In the genomic region with DNA sequence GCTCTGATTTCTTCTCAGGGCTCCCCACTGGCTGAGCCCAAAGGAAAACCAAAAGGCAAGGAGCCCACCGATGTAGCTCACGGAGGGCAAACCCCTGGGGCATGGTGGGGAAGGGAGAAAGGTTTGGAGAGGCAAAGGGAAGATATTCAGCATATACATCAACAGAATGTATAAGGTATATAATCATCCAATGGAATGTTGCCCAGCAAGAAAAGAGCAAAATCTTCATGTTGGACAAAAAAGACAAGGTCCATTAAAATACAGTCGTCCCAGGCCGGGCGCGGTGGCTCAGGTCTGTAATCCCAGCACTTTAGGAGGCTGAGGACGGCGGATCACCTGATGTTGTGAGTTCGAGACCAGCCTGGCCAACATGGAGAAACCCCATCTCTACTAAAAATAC, we compare ENCODE assay signal across 9 cellular contexts. TPM values are rescaled to one million over a fixed set of nuclear protein-coding genes. Genes with fewer than 3 reads are reported as not detected.
A peak's percentile ranks its signal among the peaks of the same experiment; 100 is the strongest.
DNase-seq lines count a peak whose midpoint lies in the region; ATAC-seq, FAIRE-seq and TF ChIP-seq lines count a peak whose summit lies in the region.
"Had no signal": no experiment of that assay in that cellular context is flagged by ENCODE, and none has a peak within 500 bp of the region (broad histone marks: within the 10 kb centered on the region; RNA-seq: fewer than 3 reads in every experiment).

No MANE protein-coding gene starts in this region.

- H3K4me2 ChIP-seq in HepG2 (ENCODE audit: low read depth, low read length) (peak overlapping the region; percentile 99), K562 (ENCODE audit: insufficient read depth, low read length) (peak overlapping the region; percentile 100)

- DNase-seq in HepG2 (ENCODE audit: low spot score) = no peak
- DNase-seq in right lobe of liver = no peak
- no peak for DNase-seq in K562 (ENCODE audit: extremely low read depth in 1 of 4, low spot score in 3 of 4)
- no peak for DNase-seq in vagina (ENCODE audit: extremely low spot score in 2 of 2)
- DNase-seq in NCI-H2227 (lab: John Stamatoyannopoulos, UW; ENCODE audit: unreplicated experiment) = no peak
- DNase-seq in SKM-1 (lab: John Stamatoyannopoulos, UW; ENCODE audit: unreplicated experiment) = no peak
- no peak for DNase-seq in activated CD8-positive, alpha-beta memory T cell treated with anti-CD3 and anti-CD28 coated beads for 24 hours
- DNase-seq: NCI-H526 treated with DMSO at 0.1 percent for 48 hours had no signal

- POLR2A ChIA-PET in HepG2 (lab: Yijun Ruan, JAX) = interaction anchor here (0.8 to 3.7 kb wide), 9 partner anchors 9 to 236 kb away, joined by 3 to 21 read pairs (median 5); no protein-coding TSS in a partner anchor
- POLR2A ChIA-PET in K562 (lab: Yijun Ruan, JAX) = interaction anchor here (0.7 to 1.0 kb wide), 3 partner anchors 8 to 1183 kb away, joined by 3 read pairs; no protein-coding TSS in a partner anchor

- H2AFZ ChIP-seq in HepG2 (ENCODE audit: low read length) (no peak overlapping the region), K562 (ENCODE audit: low read depth, low read length) (0 out of 2 replicates have a peak overlapping the region, but pooled peaks have one; percentile 6)

- peaks cover 0 to 6% of the 10 kb centered on the region in 2 experiments; a peak in 4 of 5 replicates for H3K36me3 ChIP-seq in HepG2 (replicated peaks in 1 of 2; ENCODE audit: control insufficient read depth in 1 of 2, insufficient read depth in 2 of 2, low read length in 2 of 2)
- no peaks in the 10 kb centered on the region for H3K36me3 ChIP-seq in right lobe of liver
- no peaks in the 10 kb centered on the region for H3K36me3 ChIP-seq in K562 (ENCODE audit: control insufficient read depth, insufficient read depth, low read length)
- no peaks in the 10 kb centered on the region for H3K36me3 ChIP-seq in mesodermal cell (ENCODE audit: control insufficient read depth, insufficient read depth, low read length)
- no peaks in the 10 kb centered on the region for H3K36me3 ChIP-seq in vagina

- no peak for FAIRE-seq in HepG2 (lab: Jason Lieb, UNC)
- no peak for FAIRE-seq in K562 (lab: Jason Lieb, UNC)

- CTCF ChIA-PET in HepG2 (lab: Yijun Ruan, JAX; ENCODE audit: low intra/inter-chr PET ratio, low total read pairs) = no interaction called here
- CTCF ChIA-PET in K562 (lab: Yijun Ruan, JAX; ENCODE audit: low intra/inter-chr PET ratio) = no interaction called here

- H3K27ac ChIP-seq in HepG2 (ENCODE audit: extremely low read length, insufficient read depth, low read length) (peak overlapping the region; percentile 97), right lobe of liver (peak overlapping the region in 1 of 3 donors; percentile 8), K562 (ENCODE audit: extremely low read depth, low read depth, low read length) (peak overlapping the region; percentile 89), mesodermal cell (ENCODE audit: low read depth, low read length, severe bottlenecking) (peak overlapping the region; percentile 83), vagina (peak overlapping the region; percentile 3)

- 67% methylated on average over 9 of the region's 9 CpGs for WGBS in HepG2 (ENCODE audit: low lambda C conversion rate)
- 79% methylated on average over 8 of the region's 9 CpGs for WGBS in right lobe of liver (ENCODE audit: insufficient coverage, low coverage, low lambda C conversion rate, missing lambda C conversion rate)
- WGBS in K562 (ENCODE audit: insufficient coverage, low coverage, missing lambda C conversion rate) = 42% methylated on average over 9 of the region's 9 CpGs
- 81 to 95% methylated on average over 7 of the region's 9 CpGs for WGBS in mesodermal cell (ENCODE audit: insufficient coverage in 2 of 2), 2 experiments

- no peak for ATAC-seq in HepG2
- no peak for ATAC-seq in right lobe of liver
- no peak for ATAC-seq in K562

- peaks cover 0 to 7% of the 10 kb centered on the region in 2 experiments; a peak in 1 of 5 replicates for H3K27me3 ChIP-seq in HepG2 (ENCODE audit: control insufficient read depth in 1 of 2, insufficient read depth in 2 of 2, low read length in 2 of 2)
- H3K27me3 ChIP-seq in right lobe of liver = no peaks in the 10 kb centered on the region
- H3K27me3 ChIP-seq in K562 (ENCODE audit: control insufficient read depth in 2 of 2, insufficient read depth in 2 of 2, low read length in 2 of 2) = no peaks in the 10 kb centered on the region
- H3K27me3 ChIP-seq in vagina = no peaks in the 10 kb centered on the region

- no peaks in the 10 kb centered on the region for H3K9me1 ChIP-seq in K562 (ENCODE audit: control insufficient read depth, insufficient read depth, low read length)

- intact Hi-C loops in HepG2 (cut with micrococcal nuclease; ENCODE audit: unreplicated experiment) (loop anchor here (5.0 kb wide), 1 partner anchor 230 kb away; no protein-coding TSS in a partner anchor), right lobe of liver (cut with DNase I) (no loop called here), K562 (cut with micrococcal nuclease) (loop anchor here (5.0 kb wide), 1 partner anchor 35 kb away; no protein-coding TSS in a partner anchor), vagina (cut with DNase I) (no loop called here)

- H3K4me1 ChIP-seq in HepG2 (ENCODE audit: insufficient read depth, low read length) (peaks cover 69% of the 10 kb centered on the region), right lobe of liver (peaks cover 0 to 24% (median 6%) of the 10 kb centered on the region in 4 donors), K562 (replicated peaks in 1 of 2; ENCODE audit: control insufficient read depth in 2 of 2, insufficient read depth in 2 of 2, low read length in 2 of 2) (peaks cover 22 to 31% of the 10 kb centered on the region in 2 experiments), mesodermal cell (ENCODE audit: control insufficient read depth, insufficient read depth, low read length, poor library complexity, severe bottlenecking) (peaks cover 15% of the 10 kb centered on the region), vagina (peaks cover 24% of the 10 kb centered on the region)

- H4K20me1 ChIP-seq in HepG2 (ENCODE audit: insufficient read depth, low read length) (peaks cover 16% of the 10 kb centered on the region), K562 (replicated peaks; ENCODE audit: control insufficient read depth, insufficient read depth, low read length) (0 out of 2 replicates have a peak, but pooled peaks cover 2% of the 10 kb centered on the region)

- peak overlapping the region; percentile 92 for H3K9ac ChIP-seq in HepG2 (ENCODE audit: insufficient read depth, low read depth, low read length)
- H3K9ac ChIP-seq in K562 (ENCODE audit: insufficient read depth in 1 of 2, low read depth in 2 of 2, low read length in 2 of 2) = peak overlapping the region; percentile 80 to 92

- BruUV-seq in HepG2 (replicated peaks; lab: Mats Ljungman, UMichigan) (no TSS peak), K562 (replicated peaks; lab: Mats Ljungman, UMichigan) (no TSS peak)

- peak overlapping the region; percentile 86 to 97 (median 87) for H3K4me3 ChIP-seq in HepG2 (replicated peaks in 1 of 3; ENCODE audit: insufficient read depth in 1 of 3, low read depth in 2 of 3, low read length in 3 of 3)
- peak overlapping the region in 1 of 3 donors; percentile 75 for H3K4me3 ChIP-seq in right lobe of liver
- peak overlapping the region; percentile 66 for H3K4me3 ChIP-seq in K562
- H3K4me3 ChIP-seq in mesodermal cell (ENCODE audit: extremely low read depth, insufficient read depth, low read length, poor library complexity, severe bottlenecking) = no peak overlapping the region
- H3K4me3 ChIP-seq in vagina = no peak overlapping the region

- in situ Hi-C loops in HepG2 (cut with HindIII; ENCODE audit: extremely low pct_ligation_motif_present, low pct_unique_long_range_greater_than_20kb) (loop anchor here (25.0 kb wide), 1 partner anchor 465 kb away; no protein-coding TSS in a partner anchor), K562 (cut with MboI) (no loop called here)

- TF ChIP-seq EP300 in HepG2 (IDR thresholded peaks at IDR 0.05; ENCODE audit: low read depth in 2 of 2, low read length in 2 of 2) (no peak), HepG2 (CRISPR knock-in tag; IDR thresholded peaks at IDR 0.05; ENCODE audit: borderline replicate concordance) (no peak), K562 (IDR thresholded peaks at IDR 0.05; ENCODE audit: low read length) (no peak)

- TF ChIP-seq POLR2A in HepG2 (IDR thresholded peaks at IDR 0.05; ENCODE audit: insufficient read depth in 1 of 2, low read depth in 2 of 2, low read length in 2 of 2) (no peak), right lobe of liver (IDR thresholded peaks at IDR 0.05) (no peak), K562 (conservative IDR thresholded peaks at IDR 0.05) (no peak), vagina (IDR thresholded peaks at IDR 0.05) (no peak)

- no peak for TF ChIP-seq RAD21 in HepG2 (CRISPR knock-in tag; IDR thresholded peaks at IDR 0.05)
- no peak for TF ChIP-seq RAD21 in K562 (CRISPR knock-in tag; conservative IDR thresholded peaks at IDR 0.05 in 1 of 2, IDR thresholded peaks at IDR 0.05 in 1 of 2)

- H3K79me2 ChIP-seq in HepG2 (ENCODE audit: insufficient read depth, low read length) = peaks cover 63% of the 10 kb centered on the region
- H3K79me2 ChIP-seq in K562 (ENCODE audit: control insufficient read depth, insufficient read depth, low read length) = peaks cover 51% of the 10 kb centered on the region

- H3K9me3 ChIP-seq in HepG2 (ENCODE audit: low read length) (no peaks in the 10 kb centered on the region), right lobe of liver (no peaks in the 10 kb centered on the region), K562 (replicated peaks; ENCODE audit: control insufficient read depth, insufficient read depth, low read depth, low read length) (no peaks in the 10 kb centered on the region), mesodermal cell (ENCODE audit: control insufficient read depth, low read length) (peaks cover 3% of the 10 kb centered on the region), vagina (no peaks in the 10 kb centered on the region)

- TF ChIP-seq CTCF in HepG2 (CRISPR knock-in tag; IDR thresholded peaks at IDR 0.05) = no peak
- no peak for TF ChIP-seq CTCF in right lobe of liver (IDR thresholded peaks at IDR 0.05)
- no peak for TF ChIP-seq CTCF in K562 (IDR thresholded peaks at IDR 0.05 in 2 of 3, conservative IDR thresholded peaks at IDR 0.05 in 1 of 3; ENCODE audit: insufficient read depth in 2 of 3, low read depth in 1 of 3, low read length in 3 of 3)
- TF ChIP-seq CTCF in vagina (IDR thresholded peaks at IDR 0.05) = no peak

RNA-seq across cellular contexts. Expression of gene CPPED1, which starts 1.6 kb away (rescaled TPM):
- 66.6 and 118 TPM in 2 replicates for total RNA-seq in HepG2 (2016; rRNA removed; fragmentation: Illumina TruSeq; extraction: Trizol)
- total RNA-seq in HepG2 (2016; cell fraction: cytosol; rRNA removed; fragmentation: Illumina TruSeq; extraction: Trizol; ENCODE audit: low read depth) = 21.2 and 21.9 TPM in 2 replicates
- 68.3 and 113 TPM in 2 replicates for total RNA-seq in HepG2 (2016; cell fraction: insoluble cytoplasmic fraction; rRNA removed; fragmentation: Illumina TruSeq; extraction: Trizol)
- 62.9 and 66.9 TPM in 2 replicates for total RNA-seq in HepG2 (2016; cell fraction: membrane; rRNA removed; fragmentation: Illumina TruSeq; extraction: Trizol)
- total RNA-seq in HepG2 (2016; cell fraction: nucleus; rRNA removed; fragmentation: Illumina TruSeq; extraction: Trizol) = 58.7 and 62.6 TPM in 2 replicates
- 62.5 and 71.3 TPM in 2 replicates for polyA plus RNA-seq in HepG2 (2011; rRNA removed)
- polyA plus RNA-seq in HepG2 (2011; cell fraction: cytosol; rRNA removed) = 47.6 and 65.5 TPM in 2 replicates
- 21.8 and 24.9 TPM in 2 replicates for polyA plus RNA-seq in HepG2 (2011; cell fraction: nucleus; rRNA removed)
- polyA plus RNA-seq in HepG2 (2012) = 65.8 and 79.3 TPM in 2 replicates
- 40.3 and 43.5 TPM in 2 replicates for polyA plus RNA-seq in HepG2 (2016; cell fraction: cytosol; fragmentation: Illumina TruSeq; extraction: Trizol; ENCODE audit: low read depth)
- 204 and 209 TPM in 2 replicates for polyA plus RNA-seq in HepG2 (2016; cell fraction: insoluble cytoplasmic fraction; fragmentation: Illumina TruSeq; extraction: Trizol; ENCODE audit: low read depth)
- 63.7 and 78.2 TPM in 2 replicates for polyA plus RNA-seq in HepG2 (2016; cell fraction: membrane; fragmentation: Illumina TruSeq; extraction: Trizol; ENCODE audit: low read depth)
- polyA plus RNA-seq in HepG2 (2016; cell fraction: nucleus; fragmentation: Illumina TruSeq; extraction: Trizol; ENCODE audit: insufficient read depth, low read depth) = 75.7 and 79.0 TPM in 2 replicates
- 6.0 and 117 TPM in 2 replicates for polyA minus RNA-seq in HepG2 (2011; rRNA and poly(A)+ RNA removed; ENCODE audit: low replicate concordance)
- 57.0 and 63.8 TPM in 2 replicates for polyA minus RNA-seq in HepG2 (2011; cell fraction: cytosol; rRNA and poly(A)+ RNA removed)
- 65.0 and 68.2 TPM in 2 replicates for polyA minus RNA-seq in HepG2 (2011; cell fraction: nucleus; rRNA and poly(A)+ RNA removed)
- 10 to 100 TPM; 24.0 to 41.6 (median 31.0) TPM for total RNA-seq in right lobe of liver
- 30.3 and 41.3 TPM in 2 replicates for total RNA-seq in K562 (2011; cell fraction: chromatin; rRNA removed; ENCODE audit: low replicate concordance)
- 26.2 and 31.9 TPM in 2 replicates for total RNA-seq in K562 (2011; cell fraction: nucleolus; rRNA removed)
- total RNA-seq in K562 (2011; cell fraction: nucleoplasm; rRNA removed) = 25.7 and 32.7 TPM in 2 replicates
- 7.5 and 7.6 TPM in 2 replicates for total RNA-seq in K562 (2014; rRNA removed)
- total RNA-seq in K562 (2014; rRNA removed; fragmentation: Illumina TruSeq; extraction: Trizol) = 16.9 and 20.2 TPM in 2 replicates
- 21.3 and 22.2 TPM in 2 replicates for total RNA-seq in K562 (2015; rRNA removed; fragmentation: Illumina TruSeq; extraction: Trizol)
- total RNA-seq in K562 (2021) = 21.3 and 22.2 TPM in 2 replicates
- 25.7 TPM in 2 replicates for polyA plus RNA-seq in K562 (2011; rRNA removed)
- 13.6 and 16.0 TPM in 2 replicates for polyA plus RNA-seq in K562 (2011; cell fraction: cytosol; rRNA removed)
- 8.9 and 12.8 TPM in 2 replicates for polyA plus RNA-seq in K562 (2011; cell fraction: nucleus; rRNA removed)
- 15.6 and 22.8 TPM in 2 replicates for polyA plus RNA-seq in K562 (2012)
- polyA plus RNA-seq in K562 (2014; fragmentation: Illumina TruSeq; extraction: Trizol) = 19.0 and 22.5 TPM in 2 replicates
- 10 to 100 TPM; 11.4 to 13.6 TPM for polyA plus RNA-seq in K562 (2014; fragmentation: Nextera tagmentation; extraction: Ambion mirVana)
- polyA plus RNA-seq in K562 (2014; rRNA removed) = 14.4 and 15.3 TPM in 2 replicates
- polyA minus RNA-seq in K562 (2011; rRNA and poly(A)+ RNA removed) = 21.1 and 24.1 TPM in 2 replicates
- 10.1 and 10.3 TPM in 2 replicates for polyA minus RNA-seq in K562 (2011; cell fraction: cytosol; rRNA and poly(A)+ RNA removed)
- polyA minus RNA-seq in K562 (2011; cell fraction: nucleus; rRNA and poly(A)+ RNA removed) = 8.9 and 21.4 TPM in 2 replicates
- polyA plus RNA-seq in mesodermal cell (2013, experiment 1 of 2) = 10.3 TPM
- polyA plus RNA-seq in mesodermal cell (2013, experiment 2 of 2) = 9.2 TPM
- total RNA-seq in vagina = 15.2 TPM

Comparison
In these comparisons a context has a peak if more than half of its experiments do, and no peak if none do; other contexts are left out.
1. intact Hi-C loops: an anchor here in HepG2 (5.0 kb wide) and K562 (5.0 kb wide); none called in right lobe of liver and vagina.
2. H3K4me3 ChIP-seq: peak in HepG2 (3 of 3) and K562 (single experiment); none in mesodermal cell (single experiment) and vagina (0 of 2).
3. Of the 241 proteins assayed by ChIP-seq in both HepG2 and K562: peak only in HepG2: IRF9 and KDM5B; only in K562: GABPA and ZNF589; in both: none; in neither: 237.